ENCODE assay signal across 8 cellular contexts in the genomic region with DNA sequence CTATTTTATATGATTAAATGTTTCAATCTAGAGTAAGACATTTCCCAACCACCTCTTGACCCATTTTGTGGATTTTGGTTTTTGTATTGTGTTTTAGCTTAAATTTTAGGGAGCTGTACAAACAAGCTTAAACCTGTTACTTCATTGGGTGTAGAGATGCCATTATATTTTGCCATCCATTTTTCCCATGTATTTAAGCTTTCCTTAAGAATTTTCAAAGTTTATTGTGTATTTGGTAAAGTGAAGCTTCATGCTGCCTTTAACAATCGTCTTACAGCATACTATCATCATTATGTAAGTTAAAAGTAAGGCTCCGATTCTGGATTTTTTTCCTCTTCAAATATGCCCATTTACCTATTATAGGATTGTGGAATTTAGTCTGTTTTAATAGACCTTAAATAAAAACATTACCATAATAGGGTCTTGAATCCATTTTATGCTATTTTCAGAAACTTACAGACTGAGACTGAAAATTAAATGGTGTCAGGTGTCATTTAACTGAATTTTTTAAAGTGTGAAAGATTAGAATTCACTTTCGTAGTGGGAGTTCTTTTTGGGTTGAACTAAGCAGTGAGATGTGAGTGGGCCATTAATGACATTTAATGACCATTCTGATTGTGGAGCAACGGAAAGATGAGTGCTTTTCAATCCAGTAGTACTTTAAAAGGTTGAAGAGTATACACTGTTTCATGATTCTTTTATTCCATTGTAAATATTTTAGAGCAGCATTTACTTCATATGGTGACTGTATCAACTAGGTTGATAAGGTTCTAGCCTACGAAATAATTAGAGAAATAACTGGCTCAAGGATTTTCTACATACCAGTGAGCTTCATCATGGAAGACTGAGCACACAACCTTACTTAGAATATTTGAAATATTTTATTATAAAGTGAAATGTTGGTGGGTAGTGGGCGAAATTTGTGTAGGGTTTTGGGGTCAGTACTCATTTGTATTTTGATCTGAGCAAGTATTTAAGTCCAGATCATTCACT. TPM values are rescaled to one million over a fixed set of nuclear protein-coding genes. Genes with fewer than 3 reads are reported as not detected.
DNase-seq lines count a peak whose midpoint lies in the region; ATAC-seq and TF ChIP-seq lines count a peak whose summit lies in the region.

No MANE protein-coding gene starts in this region.

- H3K27me3 ChIP-seq in ascending aorta, result no peaks in the 10 kb centered on the region
- no peaks in the 10 kb centered on the region for H3K27me3 ChIP-seq in mesenchymal stem cell (ENCODE audit: control insufficient read depth in 1 of 2, insufficient read depth in 1 of 2, low read length in 2 of 2)

- H4K8ac ChIP-seq in mesenchymal stem cell (ENCODE audit: low read length), result no peak overlapping the region

- H3K4me3 ChIP-seq in HEK293 (ENCODE audit: low read depth, low read length), result peak overlapping the region; percentile 97
- peak overlapping the region; percentile 83 to 98 for H3K4me3 ChIP-seq in ascending aorta
- H3K4me3 ChIP-seq in mesenchymal stem cell (ENCODE audit: insufficient read depth in 1 of 2, low read depth in 1 of 2, low read length in 2 of 2), result peak overlapping the region; percentile 47 to 98

- H3K4ac ChIP-seq in mesenchymal stem cell (ENCODE audit: low read depth in 1 of 2, low read length in 2 of 2), result no peak overlapping the region

- H4K91ac ChIP-seq in mesenchymal stem cell (ENCODE audit: low read length), result no peak overlapping the region

- no peaks in the 10 kb centered on the region for H3K79me1 ChIP-seq in mesenchymal stem cell (replicated peaks; ENCODE audit: low read length, poor library complexity, severe bottlenecking)

- H3K27ac ChIP-seq in HEK293 (ENCODE audit: extremely low read depth, low read depth, low read length) (no peak overlapping the region), ascending aorta (peak overlapping the region; percentile 97 to 100), mesenchymal stem cell (ENCODE audit: low read length, poor library complexity, severe bottlenecking) (peak overlapping the region; percentile 17)

- H2AK5ac ChIP-seq in mesenchymal stem cell (ENCODE audit: low read length, severe bottlenecking), result no peak overlapping the region

- DNase-seq in A172 (ENCODE audit: low spot score) (peak; percentile 13), ascending aorta (ENCODE audit: low spot score in 2 of 2) (no peak), mesenchymal stem cell (no peak), sciatic nerve (ENCODE audit: low spot score) (no peak), NCI-H345 treated with DMSO at 0.1 percent for 48 hours (lab: John Stamatoyannopoulos, UW; ENCODE audit: unreplicated experiment) (no peak), COR-L47 (lab: John Stamatoyannopoulos, UW) (no peak)

- H3K4me1 ChIP-seq in HEK293 (ENCODE audit: control insufficient read depth, insufficient read depth, low read length), result peaks cover 18% of the 10 kb centered on the region
- peaks cover 0 to 19% of the 10 kb centered on the region in 2 donors for H3K4me1 ChIP-seq in ascending aorta
- no peaks in the 10 kb centered on the region for H3K4me1 ChIP-seq in mesenchymal stem cell (ENCODE audit: control insufficient read depth, insufficient read depth, low read depth, low read length)

- H2AFZ ChIP-seq in mesenchymal stem cell (ENCODE audit: low read depth, low read length), result no peak overlapping the region

- WGBS in mesenchymal stem cell, result 64% methylated on average over 2 of the region's 6 CpGs

- ATAC-seq in sciatic nerve (no peak), GM21576 (IDR thresholded peaks at IDR 0.05; ENCODE audit: unreplicated experiment) (no peak)

- H3K36me3 ChIP-seq in HEK293 (ENCODE audit: control insufficient read depth in 2 of 2, insufficient read depth in 1 of 2, low read length in 2 of 2) (no peaks in the 10 kb centered on the region), ascending aorta (no peaks in the 10 kb centered on the region), mesenchymal stem cell (ENCODE audit: control insufficient read depth in 1 of 2, insufficient read depth in 2 of 2, low read depth in 1 of 2, low read length in 2 of 2) (no peaks in the 10 kb centered on the region)

- H3K9me3 ChIP-seq in HEK293 (ENCODE audit: control insufficient read depth, insufficient read depth, low read depth, low read length), result no peaks in the 10 kb centered on the region
- no peaks in the 10 kb centered on the region for H3K9me3 ChIP-seq in ascending aorta
- no peaks in the 10 kb centered on the region for H3K9me3 ChIP-seq in mesenchymal stem cell (ENCODE audit: control insufficient read depth, low read length)

- CTCF ChIA-PET in HEK293 (lab: Yijun Ruan, JAX), result interaction anchor here (0.7 to 2.4 kb wide), 6 partner anchors 9 to 1089 kb away, joined by 3 to 12 read pairs (median 4); no protein-coding TSS in a partner anchor

- H3K23ac ChIP-seq in mesenchymal stem cell (ENCODE audit: low read length in 2 of 2), result no peak overlapping the region

- intact Hi-C loops in ascending aorta (cut with DNase I), result loop anchor here (5.0 kb wide), 1 partner anchor 94 kb away; no protein-coding TSS in a partner anchor
- intact Hi-C loops in sciatic nerve (cut with DNase I), result no loop called here

- H3K14ac ChIP-seq in mesenchymal stem cell (ENCODE audit: low read length in 2 of 2), result no peak overlapping the region

- H2BK12ac ChIP-seq in mesenchymal stem cell (ENCODE audit: low read length in 2 of 2), result no peak overlapping the region

- POLR2A ChIA-PET in HEK293 (lab: Yijun Ruan, JAX), result interaction anchor here (0.6 to 8.1 kb wide), 5 partner anchors 10 to 274 kb away, joined by 4 to 92 read pairs (median 7); no protein-coding TSS in a partner anchor

- no peak overlapping the region for H2BK120ac ChIP-seq in mesenchymal stem cell (ENCODE audit: low read depth, low read length)

- H3K18ac ChIP-seq in mesenchymal stem cell (ENCODE audit: low read depth in 1 of 2, low read length in 2 of 2), result no peak overlapping the region

- peak overlapping the region; percentile 50 for H3K4me2 ChIP-seq in mesenchymal stem cell (ENCODE audit: low read length, poor library complexity, severe bottlenecking)

- no peak overlapping the region for H2BK5ac ChIP-seq in mesenchymal stem cell (ENCODE audit: low read depth, low read length, poor library complexity, severe bottlenecking)

- no peak overlapping the region for H2BK15ac ChIP-seq in mesenchymal stem cell (ENCODE audit: low read depth, poor library complexity, severe bottlenecking)

- TF ChIP-seq CTCF in HEK293 (tag by site-specific recombination; IDR thresholded peaks at IDR 0.05), result no peak
- TF ChIP-seq CTCF in ascending aorta (IDR thresholded peaks at IDR 0.05), result no peak

- peak overlapping the region; percentile 100 for H3K9ac ChIP-seq in mesenchymal stem cell (ENCODE audit: low read length)

TF ChIP-seq in HEK293, 187 proteins besides CTCF, POLR2A, EP300 and RAD21:
- TF ChIP-seq, protein P1, sequence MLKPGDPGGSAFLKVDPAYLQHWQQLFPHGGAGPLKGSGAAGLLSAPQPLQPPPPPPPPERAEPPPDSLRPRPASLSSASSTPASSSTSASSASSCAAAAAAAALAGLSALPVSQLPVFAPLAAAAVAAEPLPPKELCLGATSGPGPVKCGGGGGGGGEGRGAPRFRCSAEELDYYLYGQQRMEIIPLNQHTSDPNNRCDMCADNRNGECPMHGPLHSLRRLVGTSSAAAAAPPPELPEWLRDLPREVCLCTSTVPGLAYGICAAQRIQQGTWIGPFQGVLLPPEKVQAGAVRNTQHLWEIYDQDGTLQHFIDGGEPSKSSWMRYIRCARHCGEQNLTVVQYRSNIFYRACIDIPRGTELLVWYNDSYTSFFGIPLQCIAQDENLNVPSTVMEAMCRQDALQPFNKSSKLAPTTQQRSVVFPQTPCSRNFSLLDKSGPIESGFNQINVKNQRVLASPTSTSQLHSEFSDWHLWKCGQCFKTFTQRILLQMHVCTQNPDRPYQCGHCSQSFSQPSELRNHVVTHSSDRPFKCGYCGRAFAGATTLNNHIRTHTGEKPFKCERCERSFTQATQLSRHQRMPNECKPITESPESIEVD (tag by site-specific recombination; IDR thresholded peaks at IDR 0.05), result peak; percentile 82
- TF ChIP-seq ZNF544 (tag by site-specific recombination; IDR thresholded peaks at IDR 0.05), result no peak
- no peak for TF ChIP-seq ZNF302 (tag by site-specific recombination; IDR thresholded peaks at IDR 0.05; ENCODE audit: low read depth)
- TF ChIP-seq ZNF266 (tag by site-specific recombination; IDR thresholded peaks at IDR 0.05; ENCODE audit: low read depth), result no peak
- no peak for TF ChIP-seq ZBTB21 (tag by site-specific recombination; IDR thresholded peaks at IDR 0.05)
- TF ChIP-seq, protein P2, sequence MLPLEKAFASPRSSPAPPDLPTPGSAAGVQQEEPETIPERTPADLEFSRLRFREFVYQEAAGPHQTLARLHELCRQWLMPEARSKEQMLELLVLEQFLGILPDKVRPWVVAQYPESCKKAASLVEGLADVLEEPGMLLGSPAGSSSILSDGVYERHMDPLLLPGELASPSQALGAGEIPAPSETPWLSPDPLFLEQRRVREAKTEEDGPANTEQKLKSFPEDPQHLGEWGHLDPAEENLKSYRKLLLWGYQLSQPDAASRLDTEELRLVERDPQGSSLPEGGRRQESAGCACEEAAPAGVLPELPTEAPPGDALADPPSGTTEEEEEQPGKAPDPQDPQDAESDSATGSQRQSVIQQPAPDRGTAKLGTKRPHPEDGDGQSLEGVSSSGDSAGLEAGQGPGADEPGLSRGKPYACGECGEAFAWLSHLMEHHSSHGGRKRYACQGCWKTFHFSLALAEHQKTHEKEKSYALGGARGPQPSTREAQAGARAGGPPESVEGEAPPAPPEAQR (tag by site-specific recombination; IDR thresholded peaks at IDR 0.05), result no peak
- TF ChIP-seq ZIC2 (tag by site-specific recombination; IDR thresholded peaks at IDR 0.05), result no peak
- 0 out of 2 replicates have a peak, but pooled peaks have one; percentile 15 for TF ChIP-seq FEZF1 (tag by site-specific recombination; IDR thresholded peaks at IDR 0.05)
- TF ChIP-seq PRDM1 (tag by site-specific recombination; IDR thresholded peaks at IDR 0.05), result peak; percentile 67
- no peak for TF ChIP-seq SP3 (tag by site-specific recombination; IDR thresholded peaks at IDR 0.05)
- no peak for TF ChIP-seq ZBTB48 (tag by site-specific recombination; IDR thresholded peaks at IDR 0.05)
TF ChIP-seq in HEK293: peak in this region for 3.

RNA-seq across cellular contexts. Expression of gene KMT2E, which starts 2.4 kb away (rescaled TPM):
- total RNA-seq in A172 (2014; rRNA removed; shearing (Covaris generic)), result 27.6 and 40.3 TPM in 2 replicates
- total RNA-seq in ascending aorta (43.0 TPM), sciatic nerve (161 TPM)
- polyA plus RNA-seq in mesenchymal stem cell (2013, experiment 1 of 2), result 37.5 TPM
- polyA plus RNA-seq in mesenchymal stem cell (2013, experiment 2 of 2), result 35.8 TPM
